ENCODE assay signal across 8 cellular contexts in genomic region chr14:70714055-70714550, GRCh38.
DNase-seq lines count a peak whose midpoint lies in the region; ATAC-seq lines count a peak whose summit lies in the region.

No MANE protein-coding gene starts in this region.

- ATAC-seq in HG03432 (IDR thresholded peaks at IDR 0.05; ENCODE audit: unreplicated experiment): no peak
- ATAC-seq in GM19035 (IDR thresholded peaks at IDR 0.05; ENCODE audit: unreplicated experiment): no peak

- peak; percentile 62 for DNase-seq in CD1c-positive myeloid dendritic cell (ENCODE audit: extremely low spot score)
- peak; percentile 26 for DNase-seq in HCEC 1CT
- DNase-seq in NCI-H774 (lab: John Stamatoyannopoulos, UW): peak; percentile 14
- DNase-seq in activated T-cell treated with anti-CD3 and anti-CD28 coated beads for 24 hours (ENCODE audit: low read depth): peak; percentile 35
- peak; percentile 75 for DNase-seq in fibroblast of peridontal ligament (ENCODE audit: extremely low read depth)
- DNase-seq in pons (ENCODE audit: low spot score): peak; percentile 45

Comparison
In these comparisons a context has a peak if more than half of its experiments do, and no peak if none do; other contexts are left out.
1. DNase-seq: peak in every context shown above with its lines; median percentile 75 in fibroblast of peridontal ligament; 62 in CD1c-positive myeloid dendritic cell; 45 in pons; 35 in activated T-cell treated with anti-CD3 and anti-CD28 coated beads for 24 hours; 26 in HCEC 1CT; 14 in NCI-H774.